ENCODE assay signal across 21 cellular contexts in the genomic region with DNA sequence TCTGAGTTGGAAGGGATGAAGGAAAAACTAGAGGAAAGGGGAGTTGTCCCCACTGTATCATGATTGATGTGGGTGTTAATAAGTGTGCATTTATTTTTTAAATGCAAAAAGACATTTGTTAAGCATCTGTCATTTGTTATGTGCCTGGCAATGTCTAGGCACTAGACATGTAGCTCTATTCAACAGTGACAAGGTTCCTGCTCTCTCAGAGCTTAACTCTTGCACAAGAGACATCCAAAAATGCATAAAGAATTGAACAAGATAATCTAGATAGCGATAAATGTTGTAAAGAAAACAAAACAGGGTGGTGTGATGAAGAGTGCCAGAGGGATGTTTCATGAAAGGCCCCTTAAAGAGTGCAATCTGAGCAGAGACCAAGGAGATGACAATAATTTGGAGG.
A peak's percentile ranks its signal among the peaks of the same experiment; 100 is the strongest.
DNase-seq lines count a peak whose midpoint lies in the region; ATAC-seq and TF ChIP-seq lines count a peak whose summit lies in the region.
"Had no signal": no experiment of that assay in that cellular context is flagged by ENCODE, and none has a peak within 500 bp of the region (broad histone marks: within the 10 kb centered on the region; RNA-seq: fewer than 3 reads in every experiment).

No MANE protein-coding gene starts in this region.

- H3K4me1 ChIP-seq in liver (ENCODE audit: control insufficient read depth in 4 of 4, insufficient read depth in 4 of 4, low read length in 3 of 4) = peaks cover 0 to 14% (median 3%) of the 10 kb centered on the region in 4 donors
- H3K4me1 ChIP-seq: BLaER1 had no signal

- H3K27me3 ChIP-seq in liver (ENCODE audit: control insufficient read depth in 4 of 4, insufficient read depth in 4 of 4, low read length in 3 of 4) = no peaks in the 10 kb centered on the region
- H3K27me3 ChIP-seq: BE2C, BLaER1 had no signal

- DNase-seq in left lobe of liver (ENCODE audit: low spot score) (no peak), middle frontal gyrus (ENCODE audit: extremely low spot score, low spot score) (no peak), NCI-H1105 treated with DMSO at 0.1 percent for 48 hours (lab: John Stamatoyannopoulos, UW) (no peak), ecto neural progenitor cell (ENCODE audit: low spot score) (no peak)
- DNase-seq: 8988T; ACHN; BE2C; C1 segment of cervical spinal cord; CD4-positive, alpha-beta memory T cell; CD4-positive, CD25-positive, alpha-beta regulatory T cell; CD8-positive, alpha-beta memory T cell; COR-L47; DMS 273 treated with DMSO at 0.1 percent for 48 hours; DMS153; DMS79; DND-41; EL; GDM1 had no signal

- H3K27ac ChIP-seq in liver (ENCODE audit: low read depth in 1 of 2, low read length in 2 of 2) = peak overlapping the region; percentile 27 to 65
- H3K27ac ChIP-seq: BLaER1 had no signal

- peak overlapping the region in 1 of 3 donors; percentile 23 for H3K4me3 ChIP-seq in liver (ENCODE audit: low read depth in 1 of 3, low read length in 3 of 3)
- H3K4me3 ChIP-seq: BLaER1, GM12878 had no signal

- no peak for TF ChIP-seq RAD21 in liver (IDR thresholded peaks at IDR 0.05)

- ATAC-seq in left lobe of liver = peak; percentile 22
- ATAC-seq: GM12878 had no signal

- 50% methylated on average over 1 of the region's 1 CpG for WGBS in liver

- H3K9ac ChIP-seq in liver (ENCODE audit: low read depth in 1 of 2, low read length in 2 of 2) = no peak overlapping the region
- H3K9ac ChIP-seq: BLaER1 had no signal

- no peaks in the 10 kb centered on the region for H3K9me3 ChIP-seq in liver (ENCODE audit: control insufficient read depth in 4 of 4, low read length in 3 of 4)
- H3K9me3 ChIP-seq: BE2C, BLaER1 had no signal

- no peaks in the 10 kb centered on the region for H3K36me3 ChIP-seq in liver (ENCODE audit: control insufficient read depth in 4 of 4, insufficient read depth in 3 of 4, low read depth in 1 of 4, low read length in 3 of 4)
- H3K36me3 ChIP-seq: BE2C, BLaER1 had no signal

- TF ChIP-seq CTCF in liver (IDR thresholded peaks at IDR 0.05; ENCODE audit: low read depth, low read length, missing input control) = no peak

TF ChIP-seq in liver, 16 proteins besides CTCF, POLR2A, EP300 and RAD21:
- TF ChIP-seq NR2F2 (IDR thresholded peaks at IDR 0.05) = no peak
- no peak for TF ChIP-seq JUND (IDR thresholded peaks at IDR 0.05)
- no peak for TF ChIP-seq FOXA1 (IDR thresholded peaks at IDR 0.05)
- no peak for TF ChIP-seq ZBTB33 (IDR thresholded peaks at IDR 0.05)
- no peak for TF ChIP-seq FOXA2 (IDR thresholded peaks at IDR 0.05)
- TF ChIP-seq HNF4A (conservative IDR thresholded peaks at IDR 0.05) = no peak
- TF ChIP-seq TAF1 (conservative IDR thresholded peaks at IDR 0.05) = no peak
- no peak for TF ChIP-seq SP1 (IDR thresholded peaks at IDR 0.05)
TF ChIP-seq in liver: peak in this region for 0.
